Comparison of ENCODE assay signal across 9 cellular contexts in the genomic region with DNA sequence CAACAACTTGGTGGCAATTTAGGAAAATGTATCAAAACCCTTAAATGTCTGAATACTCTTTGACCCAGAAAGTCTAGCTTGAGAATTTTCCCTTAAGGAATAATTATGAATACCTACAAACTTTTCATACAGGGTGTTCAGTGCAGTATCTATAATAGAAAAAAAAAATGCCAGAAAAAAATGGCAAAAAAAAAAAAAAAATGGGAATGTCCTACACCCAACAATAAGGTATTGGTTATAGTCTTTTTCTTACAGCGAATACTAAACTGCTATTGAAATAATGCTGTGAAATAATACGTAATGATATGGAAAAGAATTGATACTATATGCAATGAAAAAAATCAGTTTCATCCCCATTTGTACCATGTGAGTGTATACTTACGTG. TPM values are rescaled to one million over a fixed set of nuclear protein-coding genes. Genes with fewer than 3 reads are reported as not detected.
DNase-seq lines count a peak whose midpoint lies in the region; ATAC-seq and TF ChIP-seq lines count a peak whose summit lies in the region.
"Had no signal": no experiment of that assay in that cellular context is flagged by ENCODE, and none has a peak within 500 bp of the region (broad histone marks: within the 10 kb centered on the region; RNA-seq: fewer than 3 reads in every experiment).

No MANE protein-coding gene starts in this region.

- H3K27ac Mint-ChIP-seq in CD4-positive, CD25-positive, alpha-beta regulatory T cell = peak overlapping the region in 1 of 3 donors; percentile 21

- H3K4me1 Mint-ChIP-seq in CD4-positive, CD25-positive, alpha-beta regulatory T cell = peaks cover 12 to 23% (median 18%) of the 10 kb centered on the region in 4 donors

- no peak overlapping the region for H2AFZ ChIP-seq in neuron (ENCODE audit: low read depth, low read length)

- no peak for TF ChIP-seq EP300 in tibial nerve (IDR thresholded peaks at IDR 0.05)

- peaks cover 0 to 1% (median 0%) of the 10 kb centered on the region in 7 donors for H3K9me3 Mint-ChIP-seq in CD4-positive, CD25-positive, alpha-beta regulatory T cell

- TF ChIP-seq POLR2A in NB4 (IDR thresholded peaks at IDR 0.05; ENCODE audit: extremely low read depth, insufficient read length) = no peak
- no peak for TF ChIP-seq POLR2A in tibial nerve (IDR thresholded peaks at IDR 0.05)

- H3K4me1 ChIP-seq in CD4-positive, CD25-positive, alpha-beta regulatory T cell (ENCODE audit: control insufficient read depth, insufficient read depth, low read length, poor library complexity, severe bottlenecking) = peaks cover 8% of the 10 kb centered on the region
- peaks cover 0 to 5% of the 10 kb centered on the region in 2 donors for H3K4me1 ChIP-seq in duodenal mucosa (ENCODE audit: control insufficient read depth in 1 of 2, insufficient read depth in 2 of 2, low read length in 2 of 2)
- H3K4me1 ChIP-seq in neuron (ENCODE audit: insufficient read depth, low read length) = peaks cover 3% of the 10 kb centered on the region
- H3K4me1 ChIP-seq in tibial nerve = peaks cover 0 to 9% (median 2%) of the 10 kb centered on the region in 4 donors

- ATAC-seq in CD4-positive, CD25-positive, alpha-beta regulatory T cell (ENCODE audit: low read depth in 2 of 2) = no peak
- ATAC-seq in HG02981 (IDR thresholded peaks at IDR 0.05; ENCODE audit: unreplicated experiment) = no peak
- ATAC-seq: HCT116 had no signal

- peak overlapping the region in 3 of 4 donors; percentile 46 to 66 (median 50) for H3K4me3 Mint-ChIP-seq in CD4-positive, CD25-positive, alpha-beta regulatory T cell

- no peaks in the 10 kb centered on the region for H3K9me3 ChIP-seq in CD4-positive, CD25-positive, alpha-beta regulatory T cell (ENCODE audit: control insufficient read depth in 2 of 2, low read length in 2 of 2)
- H3K9me3 ChIP-seq in duodenal mucosa (ENCODE audit: control insufficient read depth in 1 of 2, low read length in 2 of 2) = no peaks in the 10 kb centered on the region
- H3K9me3 ChIP-seq in neuron (ENCODE audit: low read length) = no peaks in the 10 kb centered on the region
- H3K9me3 ChIP-seq in tibial nerve = no peaks in the 10 kb centered on the region

- TF ChIP-seq CTCF in NB4 (IDR thresholded peaks at IDR 0.05; ENCODE audit: low read depth, low read length) (no peak), tibial nerve (IDR thresholded peaks at IDR 0.05) (no peak)

- H3K36me3 Mint-ChIP-seq in CD4-positive, CD25-positive, alpha-beta regulatory T cell = peaks cover 10% of the 10 kb centered on the region

- H3K27ac ChIP-seq in CD4-positive, CD25-positive, alpha-beta regulatory T cell (ENCODE audit: insufficient read depth, low read length, poor library complexity, severe bottlenecking) = no peak overlapping the region
- no peak overlapping the region for H3K27ac ChIP-seq in duodenal mucosa (ENCODE audit: low read depth, low read length)
- H3K27ac ChIP-seq in tibial nerve = no peak overlapping the region

- H3K36me3 ChIP-seq in CD4-positive, CD25-positive, alpha-beta regulatory T cell (ENCODE audit: control insufficient read depth, insufficient read depth, low read length) = no peaks in the 10 kb centered on the region
- H3K36me3 ChIP-seq in duodenal mucosa (ENCODE audit: control insufficient read depth in 1 of 2, insufficient read depth in 2 of 2, low read length in 2 of 2) (no peaks in the 10 kb centered on the region), neuron (ENCODE audit: insufficient read depth, low read length) (no peaks in the 10 kb centered on the region), tibial nerve (no peaks in the 10 kb centered on the region)

- peak overlapping the region; percentile 54 for H3K4me3 ChIP-seq in CD4-positive, CD25-positive, alpha-beta regulatory T cell (ENCODE audit: low read depth, low read length)
- H3K4me3 ChIP-seq in NB4 (ENCODE audit: low read depth, low read length) = peak overlapping the region; percentile 30
- H3K4me3 ChIP-seq in duodenal mucosa (ENCODE audit: low read depth in 1 of 2, low read length in 2 of 2) = peak overlapping the region; percentile 44 to 56
- peak overlapping the region; percentile 6 for H3K4me3 ChIP-seq in neuron (ENCODE audit: low read length)
- H3K4me3 ChIP-seq in tibial nerve = peak overlapping the region in 2 of 4 donors; percentile 21 to 44

- peak overlapping the region in 1 of 2 donors; percentile 36 for H3K9ac ChIP-seq in duodenal mucosa (ENCODE audit: low read depth in 1 of 2, low read length in 2 of 2)

- WGBS in tibial nerve, 2 donors = 92 to 94% methylated on average over 3 of the region's 3 CpGs

- DNase-seq in CD4-positive, CD25-positive, alpha-beta regulatory T cell = no peak
- DNase-seq in NB4 (ENCODE audit: low read depth) (no peak), tibial nerve (ENCODE audit: low spot score in 2 of 2) (no peak), NCI-H2196 (lab: John Stamatoyannopoulos, UW; ENCODE audit: unreplicated experiment) (no peak), pons (ENCODE audit: low spot score) (no peak)

- H3K27me3 ChIP-seq in CD4-positive, CD25-positive, alpha-beta regulatory T cell (ENCODE audit: control insufficient read depth, insufficient read depth, low read length) = peaks cover 2% of the 10 kb centered on the region
- H3K27me3 ChIP-seq in duodenal mucosa (ENCODE audit: control insufficient read depth in 1 of 2, insufficient read depth in 2 of 2, low read length in 2 of 2) (no peaks in the 10 kb centered on the region), neuron (ENCODE audit: insufficient read depth, low read length) (no peaks in the 10 kb centered on the region), tibial nerve (no peaks in the 10 kb centered on the region)

- H3K27me3 Mint-ChIP-seq in CD4-positive, CD25-positive, alpha-beta regulatory T cell = peaks cover 9% of the 10 kb centered on the region

RNA-seq across cellular contexts. Expression of a gene that starts 44.3 kb away (rescaled TPM):
- total RNA-seq in CD4-positive, CD25-positive, alpha-beta regulatory T cell = 81.0 TPM
- 10 to 100 TPM; 44.8 to 59.5 (median 51.0) TPM for polyA plus RNA-seq in CD4-positive, CD25-positive, alpha-beta regulatory T cell
- 10 to 100 TPM; 27.3 to 50.0 (median 33.9) TPM for total RNA-seq in tibial nerve
